ENCODE assay signal across 8 cellular contexts in genomic region chr19:32570081-32570785, GRCh38. TPM values are rescaled to one million over a fixed set of nuclear protein-coding genes. Genes with fewer than 3 reads are reported as not detected.
A peak's percentile ranks its signal among the peaks of the same experiment; 100 is the strongest.
DNase-seq lines count a peak whose midpoint lies in the region; ATAC-seq and TF ChIP-seq lines count a peak whose summit lies in the region.

No MANE protein-coding gene starts in this region.

- peaks cover 0 to 25% of the 10 kb centered on the region in 2 donors for H3K27me3 ChIP-seq in breast epithelium

- no peaks in the 10 kb centered on the region for H3K36me3 ChIP-seq in breast epithelium

- TF ChIP-seq CTCF in breast epithelium (IDR thresholded peaks at IDR 0.05): peak; percentile 11 to 59 (median 52)

- intact Hi-C loops in breast epithelium (cut with DNase I; ENCODE audit: low total_unique reads): no loop called here

- H3K27ac ChIP-seq in breast epithelium: no peak overlapping the region

- H3K4me1 ChIP-seq in breast epithelium: peaks cover 0 to 4% of the 10 kb centered on the region in 2 donors

- H3K4me3 ChIP-seq in breast epithelium: peak overlapping the region in 1 of 3 donors; percentile 17

- no peak for TF ChIP-seq POLR2A in breast epithelium (IDR thresholded peaks at IDR 0.05)

- ATAC-seq in GM21576 (IDR thresholded peaks at IDR 0.05; ENCODE audit: unreplicated experiment): no peak

- peak; percentile 38 for DNase-seq in activated gamma-delta T cell treated with Interleukin-2 at 50 U/mL for 16 hours
- DNase-seq in activated gamma-delta T cell (lab: John Stamatoyannopoulos, UW): no peak
- DNase-seq in NCI-H1105 (lab: John Stamatoyannopoulos, UW): peak; percentile 40
- DNase-seq in T follicular helper cell (ENCODE audit: low read depth): peak; percentile 48
- peak; percentile 31 to 61 for DNase-seq in breast epithelium (ENCODE audit: low spot score in 2 of 2)
- peak; percentile 70 for DNase-seq in iris pigment epithelial cell (ENCODE audit: low read depth)
- peak; percentile 19 to 20 for DNase-seq in stimulated activated CD4-positive, alpha-beta T cell treated with anti-CD3 and anti-CD28 coated beads, Interleukin-2, amount 100 ng/mL, for 48 hours

- H3K9me3 ChIP-seq in breast epithelium: no peaks in the 10 kb centered on the region

RNA-seq across cellular contexts. Expression of gene PDCD5, which starts 10.8 kb away (rescaled TPM):
- total RNA-seq in breast epithelium: 10 to 100 TPM; 82.8 to 93.7 (median 89.3) TPM
